In the genomic region with DNA sequence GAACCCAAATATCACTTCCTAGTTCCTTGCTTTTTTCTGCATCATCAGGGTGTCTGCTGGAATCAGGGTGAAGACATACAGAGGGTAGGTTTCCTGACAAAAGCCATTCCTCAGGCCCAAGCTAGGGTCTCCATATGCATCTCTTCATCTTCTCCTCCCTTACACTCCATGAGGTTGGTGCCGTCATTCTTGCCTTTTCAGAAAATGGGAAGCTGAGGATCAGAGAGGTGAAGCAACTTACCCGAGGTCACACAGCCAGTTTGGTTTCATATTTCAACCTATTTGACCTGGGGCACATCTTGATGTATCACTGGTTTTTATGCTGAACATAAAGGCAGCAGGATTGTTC, we compare ENCODE assay signal across 17 cellular contexts. TPM values are rescaled to one million over a fixed set of nuclear protein-coding genes. Genes with fewer than 3 reads are reported as not detected.
A peak's percentile ranks its signal among the peaks of the same experiment; 100 is the strongest.
DNase-seq lines count a peak whose midpoint lies in the region; ATAC-seq, FAIRE-seq and TF ChIP-seq lines count a peak whose summit lies in the region.
"Had no signal": no experiment of that assay in that cellular context is flagged by ENCODE, and none has a peak within 500 bp of the region (broad histone marks: within the 10 kb centered on the region; RNA-seq: fewer than 3 reads in every experiment).

No MANE protein-coding gene starts in this region.

- H3K4me2 ChIP-seq in H1 (ENCODE audit: insufficient read depth in 1 of 2, low read depth in 2 of 2, low read length in 2 of 2) = no peak overlapping the region

- H3K23ac ChIP-seq in H1 (ENCODE audit: insufficient read length) = no peak overlapping the region

- ATAC-seq in HG02840 (IDR thresholded peaks at IDR 0.05; ENCODE audit: low FRiP score, unreplicated experiment) = no peak
- ATAC-seq: CD8-positive, alpha-beta T cell; HCT116 had no signal

- no peaks in the 10 kb centered on the region for H3K9me3 ChIP-seq in WERI-Rb-1 (ENCODE audit: severe bottlenecking)
- H3K9me3 ChIP-seq in H1 (ENCODE audit: insufficient read depth in 2 of 2, low read depth in 1 of 2, low read length in 1 of 2) = no peaks in the 10 kb centered on the region
- H3K9me3 ChIP-seq in MG63 = no peaks in the 10 kb centered on the region
- H3K9me3 ChIP-seq: BE2C had no signal

- peaks cover 0 to 7% (median under 1%) of the 10 kb centered on the region in 4 experiments; a peak in 3 of 7 replicates for H3K4me1 ChIP-seq in H1 (replicated peaks in 1 of 4; ENCODE audit: control insufficient read depth in 3 of 4, insufficient read depth in 4 of 4, low read length in 3 of 4)

- H4K20me1 ChIP-seq in H1 (replicated peaks in 1 of 2; ENCODE audit: control insufficient read depth in 1 of 2, insufficient read depth in 2 of 2, low read length in 2 of 2) = no peaks in the 10 kb centered on the region

- TF ChIP-seq POLR2A in H1 (IDR thresholded peaks at IDR 0.05; ENCODE audit: control extremely low read depth in 1 of 2, low read depth in 2 of 2, low read length in 2 of 2) = no peak

- no peak for FAIRE-seq in H1 (lab: Jason Lieb, UNC)
- FAIRE-seq: D721Med, G401.6, GM12891, H54 had no signal

- H3K56ac ChIP-seq in H1 (replicated peaks; ENCODE audit: insufficient read length, low read depth, low read length) = no peak overlapping the region

- no peak overlapping the region for H4K8ac ChIP-seq in H1 (ENCODE audit: extremely low read depth, insufficient read depth, low read length)

- H2BK5ac ChIP-seq in H1 (ENCODE audit: low read depth, low read length) = no peak overlapping the region

- no peaks in the 10 kb centered on the region for H3K79me2 ChIP-seq in H1 (ENCODE audit: control insufficient read depth in 1 of 2, insufficient read depth in 2 of 2, low read length in 2 of 2)

- CTCF ChIA-PET in H1 (lab: Charles Lee; ENCODE audit: partially characterized antibody) = interaction anchor here (0.6 to 2.1 kb wide), 6 partner anchors 9 to 1784 kb away, joined by 3 to 4 read pairs (median 3); no protein-coding TSS in a partner anchor

- H3K23me2 ChIP-seq in H1 (ENCODE audit: low read depth, low read length) = no peaks in the 10 kb centered on the region

- TF ChIP-seq RAD21 in H1 (IDR thresholded peaks at IDR 0.05 in 1 of 2, conservative IDR thresholded peaks at IDR 0.05 in 1 of 2; ENCODE audit: low read depth in 2 of 2, low read length in 2 of 2) = no peak

- no peak overlapping the region for H3K9ac ChIP-seq in H1 (replicated peaks in 1 of 4; ENCODE audit: extremely low read depth in 1 of 4, low read depth in 3 of 4, low read length in 3 of 4)

- H3K27me3 ChIP-seq in WERI-Rb-1 (ENCODE audit: insufficient read depth, low read depth, severe bottlenecking) (no peaks in the 10 kb centered on the region), H1 (replicated peaks in 1 of 4; ENCODE audit: control insufficient read depth in 3 of 4, extremely low read depth in 1 of 4, insufficient read depth in 3 of 4, low read length in 3 of 4) (peaks cover 0 to 2% (median 1%) of the 10 kb centered on the region in 4 experiments; a peak in 3 of 7 replicates), MG63 (no peaks in the 10 kb centered on the region)
- H3K27me3 ChIP-seq: BE2C had no signal

- H3K4ac ChIP-seq in H1 (replicated peaks; ENCODE audit: insufficient read length, low read depth, low read length) = no peak overlapping the region

- no peak overlapping the region for H2BK120ac ChIP-seq in H1 (replicated peaks; ENCODE audit: low read depth, low read length)

- no peaks in the 10 kb centered on the region; the same call in 1 of the 2 replicates for H3K79me1 ChIP-seq in H1 (ENCODE audit: low read depth, low read length)

- TF ChIP-seq CTCF in C4-2B (conservative IDR thresholded peaks at IDR 0.05) = no peak
- TF ChIP-seq CTCF in WERI-Rb-1 (IDR thresholded peaks at IDR 0.05; ENCODE audit: low read depth, low read length) = no peak
- TF ChIP-seq CTCF in H1 (IDR thresholded peaks at IDR 0.05; ENCODE audit: control extremely low read depth in 1 of 3, insufficient read depth in 1 of 3, low read depth in 1 of 3, low read length in 3 of 3) = no peak

- H3K27ac ChIP-seq in C4-2B = peak overlapping the region; percentile 26; the same call in 1 of the 2 replicates
- H3K27ac ChIP-seq in WERI-Rb-1 = peak overlapping the region; percentile 83
- no peak overlapping the region for H3K27ac ChIP-seq in H1 (ENCODE audit: low read depth, low read length)
- H3K27ac ChIP-seq in substantia nigra (ENCODE audit: low read depth, low read length, poor library complexity, severe bottlenecking) = peak overlapping the region; percentile 58

- H3K14ac ChIP-seq in H1 (ENCODE audit: insufficient read length) = no peak overlapping the region

- no peak overlapping the region for H3K18ac ChIP-seq in H1 (ENCODE audit: extremely low read depth, low read length)

- TF ChIP-seq EP300 in H1 (IDR thresholded peaks at IDR 0.05; ENCODE audit: borderline replicate concordance in 1 of 2, low read depth in 2 of 2, low read length in 2 of 2) = no peak

- no peak overlapping the region for H2BK20ac ChIP-seq in H1 (ENCODE audit: low read length)

- no peak overlapping the region for H4K5ac ChIP-seq in H1 (ENCODE audit: insufficient read length, low read depth, low read length)

- no peak overlapping the region for H2BK15ac ChIP-seq in H1 (ENCODE audit: low read length)

- H4K91ac ChIP-seq in H1 (replicated peaks; ENCODE audit: insufficient read length, low read length) = no peak overlapping the region

- H3K4me3 ChIP-seq in WERI-Rb-1 (ENCODE audit: low read depth, low read length) (no peak overlapping the region), H1 (ENCODE audit: extremely low read depth in 1 of 4, insufficient read depth in 2 of 4, low read depth in 3 of 4, low read length in 4 of 4) (no peak overlapping the region), MG63 (no peak overlapping the region)

- WGBS in H1 (ENCODE audit: extremely low coverage in 1 of 2, insufficient coverage in 1 of 2, insufficient read length in 1 of 2, insufficient replicate concordance in 2 of 2, low coverage in 1 of 2, low lambda C conversion rate in 2 of 2, missing lambda C conversion rate in 1 of 2), 2 experiments = 86% methylated on average over 2 of the region's 2 CpGs; no CpG with 5 or more reads in 1 of the 2 experiments

- no peak overlapping the region for H2AK5ac ChIP-seq in H1 (ENCODE audit: low read depth, low read length)

- DNase-seq in WERI-Rb-1 = no peak
- no peak for DNase-seq in H1 (ENCODE audit: low read depth in 1 of 2, low spot score in 2 of 2)
- no peak for DNase-seq in substantia nigra (lab: John Stamatoyannopoulos, UW)
- no peak for DNase-seq in MG63
- no peak for DNase-seq in NCI-H1048 (lab: John Stamatoyannopoulos, UW)
- DNase-seq: CD8-positive, alpha-beta T cell; EL; IMR-90 had no signal

- H2AFZ ChIP-seq in H1 (ENCODE audit: low read length) = no peak overlapping the region

- H2BK12ac ChIP-seq in H1 (ENCODE audit: low read depth, low read length) = no peak overlapping the region

- POLR2A ChIA-PET in H1 (lab: Charles Lee; ENCODE audit: partially characterized antibody) = no interaction called here

- H3K36me3 ChIP-seq in WERI-Rb-1 (no peaks in the 10 kb centered on the region), H1 (ENCODE audit: control insufficient read depth in 2 of 4, insufficient read depth in 4 of 4, low read length in 3 of 4) (no peaks in the 10 kb centered on the region), MG63 (no peaks in the 10 kb centered on the region)
- H3K36me3 ChIP-seq: BE2C had no signal

TF ChIP-seq in H1, 55 proteins besides CTCF, POLR2A, EP300 and RAD21:
- no peak for TF ChIP-seq POU5F1 (IDR thresholded peaks at IDR 0.05; ENCODE audit: low read depth, low read length)
- TF ChIP-seq KDM1A (IDR thresholded peaks at IDR 0.05; ENCODE audit: borderline replicate concordance, low read length) = peak; percentile 92
- TF ChIP-seq SIN3A (conservative IDR thresholded peaks at IDR 0.05 in 1 of 2, IDR thresholded peaks at IDR 0.05 in 1 of 2; ENCODE audit: low read depth in 1 of 2, low read length in 2 of 2) = no peak
- TF ChIP-seq SUZ12 (IDR thresholded peaks at IDR 0.05; ENCODE audit: low read length) = no peak
- no peak for TF ChIP-seq POLR2AphosphoS5 (IDR thresholded peaks at IDR 0.05; ENCODE audit: low read depth, low read length)
- TF ChIP-seq PHF8 (conservative IDR thresholded peaks at IDR 0.05; ENCODE audit: low read depth, low read length) = no peak
- no peak for TF ChIP-seq RBBP5 (IDR thresholded peaks at IDR 0.05; ENCODE audit: borderline replicate concordance, low read depth, low read length)
- 0 out of 4 replicates have a peak, but pooled peaks of 1 of the 2 experiments have one; percentile 49 for TF ChIP-seq HDAC2 (IDR thresholded peaks at IDR 0.05; ENCODE audit: borderline replicate concordance in 1 of 2, low read depth in 2 of 2, low read length in 2 of 2)
- TF ChIP-seq, protein P1, sequence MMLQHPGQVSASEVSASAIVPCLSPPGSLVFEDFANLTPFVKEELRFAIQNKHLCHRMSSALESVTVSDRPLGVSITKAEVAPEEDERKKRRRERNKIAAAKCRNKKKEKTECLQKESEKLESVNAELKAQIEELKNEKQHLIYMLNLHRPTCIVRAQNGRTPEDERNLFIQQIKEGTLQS (IDR thresholded peaks at IDR 0.05; ENCODE audit: insufficient read depth, low read depth, low read length) = no peak
TF ChIP-seq in H1: peak in this region for 2.

RNA-seq across cellular contexts. Expression of a gene that starts 7.3 kb away (rescaled TPM):
- total RNA-seq in H1 (2021; fragmentation: NEBNext Ultra II Directional; extraction: Animal tissue kit (Norgen Biotek cat#: 25700)) = 1.1 and 1.5 TPM in 2 replicates
- 0.94 and 1.6 TPM in 2 replicates for polyA plus RNA-seq in H1 (2011; rRNA removed)
- polyA plus RNA-seq in H1 (2011; cell fraction: cytosol; rRNA removed) = 0.85 TPM
- polyA plus RNA-seq in H1 (2011; cell fraction: nucleus; rRNA removed) = 0.93 TPM
- polyA plus RNA-seq in H1 (2012, experiment 1 of 2) = 0.81 to 1.1 TPM (median 0.88 TPM) in 4 replicates
- polyA plus RNA-seq in H1 (2012, experiment 2 of 2) = 0.91 TPM
- 1.1 TPM for polyA plus RNA-seq in H1 (2013, experiment 1 of 2)
- 1.1 TPM for polyA plus RNA-seq in H1 (2013, experiment 2 of 2)
- polyA minus RNA-seq in H1 (2011; rRNA and poly(A)+ RNA removed) = 0.61 and 0.95 TPM in 2 replicates
- polyA minus RNA-seq in H1 (2011; cell fraction: cytosol; rRNA and poly(A)+ RNA removed) = 1.9 TPM
- 2.7 TPM for polyA minus RNA-seq in H1 (2011; cell fraction: nucleus; rRNA and poly(A)+ RNA removed)
- total RNA-seq in MG63 (2014; rRNA removed; shearing (Covaris generic); ENCODE audit: low replicate concordance) = 0.84 and 1.8 TPM in 2 replicates
- polyA plus RNA-seq: CD14-positive monocyte had no signal
